Comparison of ENCODE assay signal across 20 cellular contexts in genomic region chr16:88349903-88350900, GRCh38. TPM values are rescaled to one million over a fixed set of nuclear protein-coding genes. Genes with fewer than 3 reads are reported as not detected.
DNase-seq lines count a peak whose midpoint lies in the region; ATAC-seq, FAIRE-seq and TF ChIP-seq lines count a peak whose summit lies in the region.
"Had no signal": no experiment of that assay in that cellular context is flagged by ENCODE, and none has a peak within 500 bp of the region (broad histone marks: within the 10 kb centered on the region; RNA-seq: fewer than 3 reads in every experiment).

No MANE protein-coding gene starts in this region.

- no peaks in the 10 kb centered on the region for H3K9me3 Mint-ChIP-seq in activated T-helper 17 cell treated with anti-CD3 and anti-CD28 coated beads, Interleukin-2, amount 50 U/mL, for 72 hours

- no peaks in the 10 kb centered on the region for H3K36me3 Mint-ChIP-seq in activated T-helper 17 cell treated with anti-CD3 and anti-CD28 coated beads, Interleukin-2, amount 50 U/mL, for 72 hours (ENCODE audit: low read depth)
- H3K36me3 Mint-ChIP-seq: IgD-negative memory B cell had no signal

- intact Hi-C loops in left cardiac atrium (cut with DNase I), result no loop called here
- intact Hi-C loops in Right ventricle myocardium inferior (cut with DNase I), result no loop called here

- ATAC-seq in left cardiac atrium (no peak), Right ventricle myocardium inferior (no peak)
- ATAC-seq in activated T-helper 17 cell treated with anti-CD3 and anti-CD28 coated beads, Interleukin-2, amount 50 U/mL, for 72 hours (replicated peaks), result no peak
- ATAC-seq: A549, GM23338 had no signal

- no peak overlapping the region for H3K4me3 ChIP-seq in fibroblast of the aortic adventitia (ENCODE audit: low read depth, low read length)
- H3K4me3 ChIP-seq: A549; BLaER1 treated with 17β-estradiol and CSF1 and Interleukin-3, amounts not matched to agents 10 nM and 100 nM; GM23338 had no signal

- no peaks in the 10 kb centered on the region for H3K27me3 Mint-ChIP-seq in activated T-helper 17 cell treated with anti-CD3 and anti-CD28 coated beads, Interleukin-2, amount 50 U/mL, for 72 hours
- H3K27me3 Mint-ChIP-seq: IgD-negative memory B cell had no signal

- H3K27ac Mint-ChIP-seq in activated T-helper 17 cell treated with anti-CD3 and anti-CD28 coated beads, Interleukin-2, amount 50 U/mL, for 72 hours, result no peak overlapping the region
- H3K27ac Mint-ChIP-seq: GM23338 had no signal

- no peaks in the 10 kb centered on the region for H3K4me1 Mint-ChIP-seq in activated T-helper 17 cell treated with anti-CD3 and anti-CD28 coated beads, Interleukin-2, amount 50 U/mL, for 72 hours
- H3K4me1 Mint-ChIP-seq: GM23338 had no signal

- FAIRE-seq in urothelium cell line (lab: Jason Lieb, UNC), result peak; percentile 5
- FAIRE-seq in D721Med (lab: Jason Lieb, UNC), result no peak
- FAIRE-seq: A549, GM12892 had no signal

- H3K4me3 Mint-ChIP-seq in activated T-helper 17 cell treated with anti-CD3 and anti-CD28 coated beads, Interleukin-2, amount 50 U/mL, for 72 hours, result no peak overlapping the region
- H3K4me3 Mint-ChIP-seq: GM23338 had no signal

- TF ChIP-seq CTCF in fibroblast of the aortic adventitia (IDR thresholded peaks at IDR 0.05; ENCODE audit: insufficient read depth, low read length), result no peak
- no peak for TF ChIP-seq CTCF in D721Med (IDR thresholded peaks at IDR 0.05; ENCODE audit: insufficient read depth, missing control alignments)

- peak; percentile 21 for DNase-seq in left cardiac atrium
- no peak for DNase-seq in Right ventricle myocardium inferior (ENCODE audit: missing footprints)
- DNase-seq in fibroblast of the aortic adventitia (ENCODE audit: low read depth), result peak; percentile 26
- peak; percentile 30 for DNase-seq in myocyte (ENCODE audit: low read depth)
- DNase-seq in urothelium cell line (ENCODE audit: low spot score), result no peak
- DNase-seq in NCI-H2029 (lab: John Stamatoyannopoulos, UW), result no peak
- no peak for DNase-seq in D721Med (ENCODE audit: insufficient read length, low spot score)
- DNase-seq: DMS 273 treated with DMSO at 0.1 percent for 48 hours, GF-D8, Kasumi-1, MM.1S, NCI-H1092 treated with DMSO at 0.1 percent for 48 hours, NCI-H1694, NCI-H69 had no signal

RNA-seq across cellular contexts. Expression of gene ZNF469, which starts 32.6 kb away (rescaled TPM):
- total RNA-seq in left cardiac atrium (1 to 10 TPM in 1 of 2 donors, under 1 TPM in 1; 0.65 to 1.7 TPM), Right ventricle myocardium inferior (0.92 TPM), fibroblast of the aortic adventitia (ENCODE audit: low replicate concordance) (5.8 and 7.0 TPM in 2 replicates), myocyte (1.5 and 2.7 TPM in 2 replicates)
- 6.1 TPM for polyA plus RNA-seq in myocyte (2012)
- total RNA-seq in activated T-helper 17 cell treated with anti-CD3 and anti-CD28 coated beads, Interleukin-2, amount 50 U/mL, for 72 hours, result under 1 TPM; 0.26 to 0.30 TPM

Comparison
In these comparisons a context has a peak if more than half of its experiments do, and no peak if none do; other contexts are left out.
1. DNase-seq: peak in left cardiac atrium (single experiment), fibroblast of the aortic adventitia (single experiment) and myocyte (single experiment); none in Right ventricle myocardium inferior (single experiment), urothelium cell line (single experiment), NCI-H2029 (single experiment) and D721Med (single experiment).